In genomic region chr1:55552636-55553035, GRCh38 we compare ENCODE assay signal across 9 cellular contexts.
"Had no signal": no experiment of that assay in that cellular context is flagged by ENCODE, and none has a peak within 500 bp of the region (broad histone marks: within the 10 kb centered on the region; RNA-seq: fewer than 3 reads in every experiment).

No MANE protein-coding gene starts in this region.

- H3K4me2 ChIP-seq: GM23338 had no signal

- H3K27ac ChIP-seq: GM23248 had no signal

- ATAC-seq: GM23338, HCT116 had no signal

- H3K9ac ChIP-seq: GM23248 had no signal

- H3K36me3 ChIP-seq: HAP-1 had no signal

- H2AFZ ChIP-seq: GM23248, GM23338 had no signal

- H3K4me3 ChIP-seq: GM23248, GM23338, HAP-1 had no signal

- H3K4me1 ChIP-seq: HAP-1 had no signal

- H3K9me3 ChIP-seq: HAP-1 had no signal

- DNase-seq: GM23248, GOT3, H7, H9, HCEC 1CT, HFFc6 had no signal
